Comparison of ENCODE assay signal across 20 cellular contexts in the genomic region with DNA sequence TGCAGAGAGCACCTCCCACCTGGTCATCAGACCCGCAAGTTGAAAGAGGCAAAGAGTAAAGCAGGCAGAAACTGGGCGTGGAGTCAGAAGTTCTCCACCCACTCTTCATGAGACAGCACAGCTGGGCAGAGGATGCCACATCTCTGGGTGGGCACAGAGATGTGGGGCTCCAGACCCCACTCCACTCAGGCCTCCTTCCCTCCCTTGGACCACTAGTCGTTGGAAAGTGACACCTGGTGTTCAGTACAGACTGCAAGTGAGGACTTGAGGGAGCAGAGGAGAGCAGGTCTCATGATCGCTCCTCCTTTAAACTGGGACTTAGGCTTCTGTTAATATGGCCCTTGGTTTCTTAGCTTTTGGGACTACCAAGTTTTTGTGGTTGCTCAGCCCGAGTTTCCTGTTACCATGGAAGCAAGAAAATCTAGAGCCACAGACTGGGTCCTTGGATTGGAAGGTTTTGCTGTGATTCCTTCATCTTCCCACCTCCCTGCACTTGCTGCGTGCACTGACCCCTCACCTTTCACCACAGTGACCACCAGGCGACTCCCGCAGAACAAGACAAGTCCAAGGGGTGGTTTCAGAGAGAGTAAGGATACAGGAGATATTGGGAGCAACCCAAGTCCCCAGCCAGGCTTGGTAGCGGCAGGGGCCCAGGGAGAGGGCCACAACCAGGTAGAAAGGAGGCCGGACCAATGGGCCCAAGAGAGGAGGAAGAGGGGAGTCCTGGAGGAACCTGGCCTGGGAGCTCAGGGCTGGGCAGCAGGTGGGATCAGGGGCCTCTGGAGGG. TPM values are rescaled to one million over a fixed set of nuclear protein-coding genes. Genes with fewer than 3 reads are reported as not detected.
"Had no signal": no experiment of that assay in that cellular context is flagged by ENCODE, and none has a peak within 500 bp of the region (broad histone marks: within the 10 kb centered on the region; RNA-seq: fewer than 3 reads in every experiment).

No MANE protein-coding gene starts in this region.

- H3K9ac ChIP-seq: neural progenitor cell had no signal

- H3K4me1 ChIP-seq: ascending aorta, left ventricle myocardium inferior, neural progenitor cell, prostate gland, tibial artery had no signal

- FAIRE-seq: colon, endothelial cell of umbilical vein had no signal

- H3K27ac ChIP-seq: ascending aorta, brain microvascular endothelial cell, left ventricle myocardium inferior, neural progenitor cell, ovary, prostate gland, tibial artery had no signal

- H3K27me3 ChIP-seq: ascending aorta, neural progenitor cell, ovary, spleen had no signal

- H3K36me3 ChIP-seq: ascending aorta, brain microvascular endothelial cell, left ventricle myocardium inferior, neural progenitor cell, ovary, prostate gland, tibial artery had no signal

- H3K4me3 ChIP-seq: ascending aorta, left ventricle myocardium inferior, neural progenitor cell, ovary, prostate gland, spleen, tibial artery had no signal

- ATAC-seq: activated CD4-positive, CD25-positive, alpha-beta regulatory T cell treated with anti-CD3 and anti-CD28 coated beads, Interleukin-2, amount 50 U/mL, for 24 hours; esophagus mucosa; naive thymus-derived CD8-positive, alpha-beta T cell had no signal

- H3K9me3 ChIP-seq: ascending aorta, left ventricle myocardium inferior, ovary, prostate gland, spleen, tibial artery had no signal

- DNase-seq: activated CD4-positive, alpha-beta T cell treated with anti-CD3 and anti-CD28 coated beads, Interleukin-2, amount 50 U/mL, for 1 hour; activated effector memory CD4-positive, alpha-beta T cell treated with anti-CD3 and anti-CD28 coated beads, Interleukin-2, amount 50 U/mL, for 16 hours; activated T-cell treated with anti-CD3 and anti-CD28 coated beads for 4 hours; brain microvascular endothelial cell; effector memory CD4-positive, alpha-beta T cell; foreskin melanocyte; immature natural killer cell; left ventricle myocardium inferior; naive thymus-derived CD8-positive, alpha-beta T cell; ovary; spleen; stimulated activated CD4-positive, alpha-beta T cell treated with anti-CD3 and anti-CD28 coated beads, Interleukin-4, amount 100 ng/mL, for 1 hour had no signal

RNA-seq across cellular contexts. Expression of a gene that starts 20.9 kb away (rescaled TPM):
- polyA plus RNA-seq: naive thymus-derived CD8-positive, alpha-beta T cell had no signal
